In genomic region chr12:55931317-55931779, GRCh38 we compare ENCODE assay signal across 6 cellular contexts. TPM values are rescaled to one million over a fixed set of nuclear protein-coding genes. Genes with fewer than 3 reads are reported as not detected.
A peak's percentile ranks its signal among the peaks of the same experiment; 100 is the strongest.
DNase-seq lines count a peak whose midpoint lies in the region; ATAC-seq and TF ChIP-seq lines count a peak whose summit lies in the region.

No MANE protein-coding gene starts in this region.

- H3K27me3 ChIP-seq in Caco-2 (replicated peaks; ENCODE audit: control insufficient read depth, insufficient read depth, low read length): no peaks in the 10 kb centered on the region
- H3K27me3 ChIP-seq in lung (ENCODE audit: control insufficient read depth, insufficient read depth): no peaks in the 10 kb centered on the region

- peak overlapping the region; percentile 38 to 70 for H3K27ac ChIP-seq in lung (ENCODE audit: low read depth in 1 of 2, low read length in 1 of 2)

- H3K9me3 Mint-ChIP-seq in Caco-2 (ENCODE audit: unreplicated experiment): no peaks in the 10 kb centered on the region
- H3K9me3 Mint-ChIP-seq in activated CD8-positive, alpha-beta T cell treated with anti-CD3 and anti-CD28 coated beads for 36 hours: no peaks in the 10 kb centered on the region

- no peaks in the 10 kb centered on the region for H3K9me3 ChIP-seq in Caco-2
- H3K9me3 ChIP-seq in lung (ENCODE audit: control insufficient read depth in 2 of 2, insufficient read depth in 1 of 2, low read length in 1 of 2): no peaks in the 10 kb centered on the region

- H3K36me3 ChIP-seq in Caco-2 (ENCODE audit: control insufficient read depth, insufficient read depth, low read length) (no peaks in the 10 kb centered on the region), lung (ENCODE audit: control insufficient read depth in 2 of 2, insufficient read depth in 2 of 2, low read length in 2 of 2) (no peaks in the 10 kb centered on the region)

- peaks cover 26% of the 10 kb centered on the region for H3K36me3 Mint-ChIP-seq in Caco-2 (ENCODE audit: insufficient read depth, unreplicated experiment)
- H3K36me3 Mint-ChIP-seq in activated CD8-positive, alpha-beta T cell treated with anti-CD3 and anti-CD28 coated beads for 36 hours (ENCODE audit: low read depth): peaks cover 60% of the 10 kb centered on the region

- H3K4me3 Mint-ChIP-seq in Caco-2 (ENCODE audit: unreplicated experiment): peak overlapping the region; percentile 90
- peak overlapping the region; percentile 99 for H3K4me3 Mint-ChIP-seq in activated CD8-positive, alpha-beta T cell treated with anti-CD3 and anti-CD28 coated beads for 36 hours

- POLR2A ChIA-PET in Caco-2 (lab: Charles Lee): interaction anchor here (0.6 to 1.0 kb wide), 4 partner anchors 43 to 102 kb away, joined by 3 to 5 read pairs (median 4); partner anchors contain the start of genes DNAJC14, RAB5B and SUOX
- POLR2A ChIA-PET in activated CD8-positive, alpha-beta T cell treated with anti-CD3 and anti-CD28 coated beads for 36 hours (lab: Charles Lee): interaction anchor here (0.6 to 7.9 kb wide), 8 partner anchors 8 to 186 kb away, joined by 3 to 60 read pairs (median 5); partner anchors contain the start of genes ORMDL2, SARNP and ZC3H10

- CTCF ChIA-PET in Caco-2 (lab: Charles Lee): interaction anchor here (0.6 to 2.2 kb wide), 9 partner anchors 9 to 191 kb away, joined by 3 to 7 read pairs (median 3); partner anchors contain the start of genes ORMDL2 and RAB5B
- CTCF ChIA-PET in activated CD8-positive, alpha-beta T cell treated with anti-CD3 and anti-CD28 coated beads for 36 hours (lab: Charles Lee): interaction anchor here (1.0 to 1.5 kb wide), 3 partner anchors 9 to 193 kb away, joined by 3 to 7 read pairs (median 6); no protein-coding TSS in a partner anchor

- intact Hi-C loops in Caco-2 (cut with micrococcal nuclease; ENCODE audit: unreplicated experiment): loop anchor here (2.0 to 5.0 kb wide), 2 partner anchors 41 to 96 kb away; no protein-coding TSS in a partner anchor
- intact Hi-C loops in activated CD8-positive, alpha-beta T cell treated with anti-CD3 and anti-CD28 coated beads for 36 hours (cut with micrococcal nuclease): loop anchor here (2.0 kb wide), 1 partner anchor 109 kb away; the partner anchor contains the start of gene RPS26

- 10% methylated on average over 10 of the region's 10 CpGs for WGBS in lung, 2 donors

- peaks cover 33% of the 10 kb centered on the region for H3K4me1 ChIP-seq in Caco-2
- H3K4me1 ChIP-seq in lung (ENCODE audit: control insufficient read depth in 2 of 2, insufficient read depth in 2 of 2, low read length in 2 of 2): peaks cover 0 to 7% of the 10 kb centered on the region in 2 donors

- no peak for TF ChIP-seq CTCF in Caco-2 (IDR thresholded peaks at IDR 0.05; ENCODE audit: insufficient read depth in 1 of 2, low read depth in 1 of 2, low read length in 1 of 2, severe bottlenecking in 1 of 2, unreplicated experiment in 1 of 2)
- TF ChIP-seq CTCF in activated CD8-positive, alpha-beta T cell treated with anti-CD3 and anti-CD28 coated beads for 36 hours (IDR thresholded peaks at IDR 0.05): no peak
- TF ChIP-seq CTCF in lung (IDR thresholded peaks at IDR 0.05; ENCODE audit: control extremely low read depth, extremely low read depth): no peak

- peak overlapping the region; percentile 49 for H3K27ac Mint-ChIP-seq in Caco-2 (ENCODE audit: unreplicated experiment)
- H3K27ac Mint-ChIP-seq in activated CD8-positive, alpha-beta T cell treated with anti-CD3 and anti-CD28 coated beads for 36 hours: peak overlapping the region; percentile 99

- ATAC-seq in activated CD8-positive, alpha-beta T cell treated with anti-CD3 and anti-CD28 coated beads for 36 hours: no peak
- ATAC-seq in lung (ENCODE audit: insufficient read depth, low FRiP score): no peak

- H3K27me3 Mint-ChIP-seq in Caco-2 (ENCODE audit: insufficient read depth, unreplicated experiment): no peaks in the 10 kb centered on the region
- no peaks in the 10 kb centered on the region for H3K27me3 Mint-ChIP-seq in activated CD8-positive, alpha-beta T cell treated with anti-CD3 and anti-CD28 coated beads for 36 hours

- peaks cover 23% of the 10 kb centered on the region for H3K4me1 Mint-ChIP-seq in Caco-2 (ENCODE audit: low read depth, unreplicated experiment)
- peaks cover 46% of the 10 kb centered on the region for H3K4me1 Mint-ChIP-seq in activated CD8-positive, alpha-beta T cell treated with anti-CD3 and anti-CD28 coated beads for 36 hours (ENCODE audit: low read depth)

- BruUV-seq in Caco-2 (replicated peaks; lab: Mats Ljungman, UMichigan): no TSS peak

- DNase-seq in Caco-2 (no peak), lung (ENCODE audit: low spot score) (no peak), activated gamma-delta T cell (lab: John Stamatoyannopoulos, UW) (no peak), dedifferentiated amniotic fluid mesenchymal stem cell (ENCODE audit: extremely low spot score) (no peak), iPS-NIHi11 (ENCODE audit: low spot score) (no peak)
- DNase-seq in activated CD8-positive, alpha-beta T cell treated with anti-CD3 and anti-CD28 coated beads for 36 hours: no peak

- H3K4me3 ChIP-seq in Caco-2 (ENCODE audit: low read depth, low read length): peak overlapping the region; percentile 80
- H3K4me3 ChIP-seq in lung: peak overlapping the region; percentile 49

RNA-seq across cellular contexts. Expression of gene DGKA, which starts 0.4 kb away (rescaled TPM):
- 19.4 and 22.2 TPM in 2 replicates for total RNA-seq in Caco-2 (2022)
- 100 to 1,000 TPM; 350 to 353 TPM for total RNA-seq in activated CD8-positive, alpha-beta T cell treated with anti-CD3 and anti-CD28 coated beads for 36 hours
- total RNA-seq in lung: 10 to 100 TPM; 33.7 to 41.1 TPM
- 10 to 100 TPM; 19.3 to 28.0 TPM for polyA plus RNA-seq in lung

RNA-seq across cellular contexts. Expression of gene PYM1, which starts 3.7 kb away (rescaled TPM):
- total RNA-seq in Caco-2 (2022) (39.3 and 47.2 TPM in 2 replicates), lung (10 to 100 TPM; 32.0 to 32.3 TPM)
- total RNA-seq in activated CD8-positive, alpha-beta T cell treated with anti-CD3 and anti-CD28 coated beads for 36 hours: 10 to 100 TPM; 22.1 to 22.9 TPM
- 10 to 100 TPM; 37.7 to 44.9 TPM for polyA plus RNA-seq in lung

RNA-seq across cellular contexts. Expression of gene PMEL, which starts 34.5 kb away (rescaled TPM):
- total RNA-seq in Caco-2 (2022) (7.8 and 9.7 TPM in 2 replicates), lung (1 to 10 TPM in 1 of 2 donors, under 1 TPM in 1; 0.43 to 1.7 TPM)
- 1 to 10 TPM in 1 of 2 experiments, under 1 TPM in 1; 0.65 to 1.2 TPM for total RNA-seq in activated CD8-positive, alpha-beta T cell treated with anti-CD3 and anti-CD28 coated beads for 36 hours
- polyA plus RNA-seq in lung: 1 to 10 TPM; 1.0 to 1.1 TPM

RNA-seq across cellular contexts. Expression of gene CDK2, which starts 35.3 kb away (rescaled TPM):
- total RNA-seq in Caco-2 (2022) (103 and 110 TPM in 2 replicates), lung (10 to 100 TPM; 27.4 to 28.0 TPM)
- 10 to 100 TPM; 86.7 to 90.1 TPM for total RNA-seq in activated CD8-positive, alpha-beta T cell treated with anti-CD3 and anti-CD28 coated beads for 36 hours
- polyA plus RNA-seq in lung: 10 to 100 TPM; 13.0 to 25.5 TPM

RNA-seq across cellular contexts. Expression of gene RAB5B, which starts 42.5 kb away (rescaled TPM):
- total RNA-seq in Caco-2 (2022) (98.4 and 107 TPM in 2 replicates), lung (100 to 1,000 TPM; 113 to 118 TPM)
- total RNA-seq in activated CD8-positive, alpha-beta T cell treated with anti-CD3 and anti-CD28 coated beads for 36 hours: 10 to 100 TPM; 26.0 to 32.4 TPM
- 10 to 100 TPM; 64.5 to 70.0 TPM for polyA plus RNA-seq in lung

Comparison
In these comparisons a context has a peak if more than half of its experiments do, and no peak if none do; other contexts are left out.
1. RNA of gene DGKA, which starts 0.4 kb away (total RNA-seq): 350 to 353 TPM in activated CD8-positive, alpha-beta T cell treated with anti-CD3 and anti-CD28 coated beads for 36 hours; 33.7 to 41.1 TPM in lung and 19.4 to 22.2 TPM in Caco-2; every median in the first group is over 4 times any median in the second.